Comparison of ENCODE assay signal across 8 cellular contexts in genomic region chr3:195441476-195441970, GRCh38.
DNase-seq lines count a peak whose midpoint lies in the region; ATAC-seq and TF ChIP-seq lines count a peak whose summit lies in the region.

No MANE protein-coding gene starts in this region.

- H3K27ac ChIP-seq in BLaER1 treated with 17β-estradiol and CSF1 and Interleukin-3, amounts not matched to agents 10 nM and 100 nM, result peak overlapping the region; percentile 93 to 99 (median 97)
- H3K27ac ChIP-seq in angular gyrus (ENCODE audit: low read depth, low read length), result peak overlapping the region; percentile 77
- peak overlapping the region; percentile 92 for H3K27ac ChIP-seq in layer of hippocampus (ENCODE audit: low read depth, low read length)

- peak overlapping the region; percentile 81 to 100 (median 96) for H3K4me3 ChIP-seq in BLaER1 treated with 17β-estradiol and CSF1 and Interleukin-3, amounts not matched to agents 10 nM and 100 nM

- ATAC-seq in GM18505 (IDR thresholded peaks at IDR 0.05; ENCODE audit: unreplicated experiment), result no peak

- no peak for TF ChIP-seq POLR2A in GM18505 (IDR thresholded peaks at IDR 0.05; ENCODE audit: borderline replicate concordance, extremely low read depth, insufficient read depth, insufficient read length)

- peaks cover 34 to 56% (median 49%) of the 10 kb centered on the region in 10 experiments for H3K4me1 ChIP-seq in BLaER1 treated with 17β-estradiol and CSF1 and Interleukin-3, amounts not matched to agents 10 nM and 100 nM

- H4K20me1 ChIP-seq in BLaER1 treated with 17β-estradiol and CSF1 and Interleukin-3, amounts not matched to agents 10 nM and 100 nM, result peaks cover 45 to 58% (median 52%) of the 10 kb centered on the region in 11 experiments

- DNase-seq in HS-27A (ENCODE audit: low read depth), result peak; percentile 26
- peak; percentile 68 for DNase-seq in superior temporal gyrus (ENCODE audit: extremely low spot score)
- DNase-seq in epidermal melanocyte (ENCODE audit: insufficient read length, low spot score), result no peak
- DNase-seq in cortex of kidney (lab: John Stamatoyannopoulos, UW), result no peak

- H3K9ac ChIP-seq in BLaER1 treated with 17β-estradiol and CSF1 and Interleukin-3, amounts not matched to agents 10 nM and 100 nM, result peak overlapping the region; percentile 92 to 99 (median 97)

- H3K27me3 ChIP-seq in BLaER1 treated with 17β-estradiol and CSF1 and Interleukin-3, amounts not matched to agents 10 nM and 100 nM, result no peaks in the 10 kb centered on the region
- H3K27me3 ChIP-seq in layer of hippocampus (ENCODE audit: control insufficient read depth, insufficient read depth, low read length), result no peaks in the 10 kb centered on the region

- H3K9me3 ChIP-seq in BLaER1 treated with 17β-estradiol and CSF1 and Interleukin-3, amounts not matched to agents 10 nM and 100 nM (replicated peaks in 1 of 11), result peaks cover 0 to 4% (median 0%) of the 10 kb centered on the region in 11 experiments; a peak in 2 of 22 replicates

- peaks cover 0 to 20% (median 5%) of the 10 kb centered on the region in 11 experiments; a peak in 7 of 22 replicates for H3K36me3 ChIP-seq in BLaER1 treated with 17β-estradiol and CSF1 and Interleukin-3, amounts not matched to agents 10 nM and 100 nM

- peak overlapping the region; percentile 81 to 92 (median 87) for H3K4me2 ChIP-seq in BLaER1 treated with 17β-estradiol and CSF1 and Interleukin-3, amounts not matched to agents 10 nM and 100 nM

Comparison
In these comparisons a context has a peak if more than half of its experiments do, and no peak if none do; other contexts are left out.
1. DNase-seq: peak in HS-27A (single experiment) and superior temporal gyrus (single experiment); none in epidermal melanocyte (single experiment) and cortex of kidney (single experiment).
2. Peak in every context shown above with its lines, with median percentiles within 50 percentile points of each other: H3K27ac ChIP-seq.